Comparison of ENCODE assay signal across 17 cellular contexts in genomic region chr3:48082580-48083187, GRCh38.
"Had no signal": no experiment of that assay in that cellular context is flagged by ENCODE, and none has a peak within 500 bp of the region (broad histone marks: within the 10 kb centered on the region; RNA-seq: fewer than 3 reads in every experiment).

No MANE protein-coding gene starts in this region.

- H3K9me3 ChIP-seq: body of pancreas, colonic mucosa, heart right ventricle, prostate gland, suprapubic skin had no signal

- DNase-seq: activated CD4-positive, alpha-beta T cell treated with anti-CD3 and anti-CD28 coated beads for 36 hours; activated CD8-positive, alpha-beta T cell treated with anti-CD3 and anti-CD28 coated beads for 36 hours; activated effector memory CD4-positive, alpha-beta T cell treated with Interleukin-2 at 50 U/mL for 16 hours; activated T-cell treated with anti-CD3 and anti-CD28 coated beads, Interleukin-2, amount 50 U/mL, for 4 hours; caudate nucleus; colonic mucosa; foreskin melanocyte; heart right ventricle; midbrain; stimulated activated CD4-positive, alpha-beta T cell treated with anti-CD3 and anti-CD28 coated beads, Interleukin-4, amount 100 ng/mL, for 24 hours; stimulated activated naive CD4-positive, alpha-beta T cell; WERI-Rb-1 had no signal

- H3K27me3 ChIP-seq: body of pancreas, colonic mucosa, heart right ventricle, suprapubic skin had no signal

- H3K4me3 ChIP-seq: body of pancreas, colonic mucosa, heart right ventricle, lung, prostate gland, suprapubic skin had no signal

- H3K4me1 ChIP-seq: colonic mucosa had no signal

- H3K9me3 Mint-ChIP-seq: activated CD8-positive, alpha-beta T cell treated with anti-CD3 and anti-CD28 coated beads for 36 hours; activated naive CD4-positive, alpha-beta T cell treated with anti-CD3 and anti-CD28 coated beads, Interleukin-2, amount 50 U/mL, for 24 hours; activated T-cell treated with anti-CD3 and anti-CD28 coated beads, Interleukin-2, amount 50 U/mL, for 4 hours had no signal

- ATAC-seq: activated CD4-positive, alpha-beta T cell treated with anti-CD3 and anti-CD28 coated beads for 36 hours; activated CD8-positive, alpha-beta T cell treated with anti-CD3 and anti-CD28 coated beads for 36 hours; activated T-cell treated with anti-CD3 and anti-CD28 coated beads, Interleukin-2, amount 50 U/mL, for 4 hours; body of pancreas; heart right ventricle had no signal

- H3K4me3 Mint-ChIP-seq: activated CD4-positive, alpha-beta T cell treated with anti-CD3 and anti-CD28 coated beads for 36 hours; activated CD8-positive, alpha-beta T cell treated with anti-CD3 and anti-CD28 coated beads for 36 hours; activated naive CD4-positive, alpha-beta T cell treated with anti-CD3 and anti-CD28 coated beads, Interleukin-2, amount 50 U/mL, for 24 hours; activated T-cell treated with anti-CD3 and anti-CD28 coated beads, Interleukin-2, amount 50 U/mL, for 4 hours had no signal

- H3K27ac Mint-ChIP-seq: activated CD4-positive, alpha-beta T cell treated with anti-CD3 and anti-CD28 coated beads for 36 hours; activated CD8-positive, alpha-beta T cell treated with anti-CD3 and anti-CD28 coated beads for 36 hours; activated naive CD4-positive, alpha-beta T cell treated with anti-CD3 and anti-CD28 coated beads, Interleukin-2, amount 50 U/mL, for 24 hours had no signal

- H3K36me3 ChIP-seq: colonic mucosa, prostate gland, suprapubic skin, WERI-Rb-1 had no signal

- H3K27me3 Mint-ChIP-seq: activated CD4-positive, alpha-beta T cell treated with anti-CD3 and anti-CD28 coated beads for 36 hours; activated CD8-positive, alpha-beta T cell treated with anti-CD3 and anti-CD28 coated beads for 36 hours; activated naive CD4-positive, alpha-beta T cell treated with anti-CD3 and anti-CD28 coated beads, Interleukin-2, amount 50 U/mL, for 24 hours had no signal

- H3K27ac ChIP-seq: colonic mucosa, prostate gland, suprapubic skin, WERI-Rb-1 had no signal
